Comparison of ENCODE assay signal across 9 cellular contexts in the genomic region with DNA sequence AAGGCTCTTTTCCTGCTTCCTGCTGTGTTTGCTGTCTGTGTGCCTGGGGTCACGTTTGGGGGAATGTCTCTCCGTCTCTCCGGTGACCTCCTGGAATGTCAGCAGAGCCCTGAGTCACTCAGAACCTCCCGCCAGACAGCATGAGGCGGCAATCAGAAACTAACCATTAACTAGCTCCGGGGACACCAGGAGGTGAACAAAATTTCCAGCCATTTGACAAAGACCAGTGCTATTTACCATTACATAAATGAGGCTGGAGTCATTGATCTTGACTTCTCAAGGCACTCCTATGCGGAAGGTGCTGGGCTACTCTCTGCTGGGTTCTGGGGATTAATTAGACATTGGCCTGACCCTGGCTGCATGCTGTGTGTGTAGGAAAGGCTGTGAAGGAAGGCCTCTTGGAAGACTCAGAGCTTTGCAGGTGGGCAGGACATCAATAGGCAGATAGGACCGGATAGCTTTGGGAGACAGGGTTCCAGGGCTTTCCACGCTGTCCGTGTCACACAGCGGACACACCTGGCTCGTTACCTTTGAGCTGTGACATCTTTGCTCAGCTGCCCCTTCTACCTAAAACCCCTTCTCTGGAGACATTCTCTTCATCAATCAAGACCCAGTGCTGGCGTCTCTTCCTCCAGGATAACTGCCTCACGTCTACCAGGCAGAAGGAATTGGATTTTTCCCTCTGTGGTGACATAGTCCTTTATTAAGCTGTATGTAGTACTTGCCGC.
DNase-seq lines count a peak whose midpoint lies in the region; ATAC-seq and TF ChIP-seq lines count a peak whose summit lies in the region.
"Had no signal": no experiment of that assay in that cellular context is flagged by ENCODE, and none has a peak within 500 bp of the region (broad histone marks: within the 10 kb centered on the region; RNA-seq: fewer than 3 reads in every experiment).

No MANE protein-coding gene starts in this region.

- peak overlapping the region; percentile 58 for H2AK9ac ChIP-seq in IMR-90 (replicated peaks; ENCODE audit: low read depth, low read length, poor library complexity)

- H3K23ac ChIP-seq in IMR-90 (ENCODE audit: low read depth, low read length): no peak overlapping the region

- no peak for TF ChIP-seq POLR2A in IMR-90 (IDR thresholded peaks at IDR 0.05; ENCODE audit: low read depth, low read length)

- no peak overlapping the region for H3K9ac ChIP-seq in IMR-90 (ENCODE audit: low read depth, low read length)

- H4K91ac ChIP-seq in IMR-90 (ENCODE audit: insufficient read depth, low read depth, low read length): peak overlapping the region; percentile 78

- peaks cover 18% of the 10 kb centered on the region for H3K9me1 ChIP-seq in IMR-90 (ENCODE audit: insufficient read depth, low read length)

- WGBS in IMR-90 (ENCODE audit: extremely low coverage in 2 of 2, insufficient read length in 1 of 2), 2 experiments: 73% methylated on average over 5 of the region's 15 CpGs; no CpG with 5 or more reads in 1 of the 2 experiments

- no peak overlapping the region for H4K5ac ChIP-seq in IMR-90 (ENCODE audit: low read depth, low read length)

- intact Hi-C loops in IMR-90 (cut with micrococcal nuclease): no loop called here

- H2BK120ac ChIP-seq in IMR-90 (ENCODE audit: low read depth, low read length): peak overlapping the region; percentile 58

- no peak for TF ChIP-seq CTCF in IMR-90 (conservative IDR thresholded peaks at IDR 0.05; ENCODE audit: low read depth, low read length)
- no peak for TF ChIP-seq CTCF in mesothelial cell of epicardium (IDR thresholded peaks at IDR 0.05; ENCODE audit: unreplicated experiment)

- H3K27me3 ChIP-seq in IMR-90 (ENCODE audit: control insufficient read depth, insufficient read depth, low read length): no peaks in the 10 kb centered on the region

- H3K4me1 ChIP-seq in IMR-90 (ENCODE audit: control insufficient read depth, insufficient read depth, low read length): peaks cover 10% of the 10 kb centered on the region

- H3K27me3 Mint-ChIP-seq in mesothelial cell of epicardium (ENCODE audit: low read depth): no peaks in the 10 kb centered on the region

- POLR2A ChIA-PET in IMR-90 (lab: Charles Lee; ENCODE audit: unreplicated experiment): no interaction called here

- no peak overlapping the region for H3K4me3 ChIP-seq in IMR-90 (ENCODE audit: insufficient read depth, low read depth, low read length)

- no peaks in the 10 kb centered on the region for H3K9me3 ChIP-seq in IMR-90 (ENCODE audit: control insufficient read depth, insufficient read depth, low read length)

- H4K8ac ChIP-seq in IMR-90 (ENCODE audit: low read depth in 2 of 2, low read length in 2 of 2): peak overlapping the region; percentile 11 to 77; a peak in 3 of 4 replicates

- CTCF ChIA-PET in IMR-90 (lab: Yijun Ruan, JAX): interaction anchor here (1.4 to 1.5 kb wide), 2 partner anchors 24 to 122 kb away, joined by 4 read pairs; no protein-coding TSS in a partner anchor

- H2BK15ac ChIP-seq in IMR-90 (ENCODE audit: low read depth, low read length): peak overlapping the region; percentile 85; the same call in 2 of the 3 replicates

- peak overlapping the region; percentile 64 for H2BK20ac ChIP-seq in IMR-90 (ENCODE audit: low read depth, low read length)

- no peak overlapping the region for H3K4me3 Mint-ChIP-seq in mesothelial cell of epicardium

- in situ Hi-C loops in IMR-90 (cut with MboI; ENCODE audit: low sequenced_read_pairs): no loop called here

- peaks cover 2% of the 10 kb centered on the region for H3K36me3 Mint-ChIP-seq in mesothelial cell of epicardium

- peak overlapping the region; percentile 16; the same call in 1 of the 2 replicates for H3K18ac ChIP-seq in IMR-90 (ENCODE audit: low read depth, low read length)

- no peaks in the 10 kb centered on the region for H3K36me3 ChIP-seq in IMR-90 (ENCODE audit: control insufficient read depth, insufficient read depth, low read length)

- peak overlapping the region; percentile 4 for H3K27ac Mint-ChIP-seq in mesothelial cell of epicardium

- peak overlapping the region; percentile 47; the same call in 1 of the 2 replicates for H3K14ac ChIP-seq in IMR-90 (replicated peaks; ENCODE audit: low read depth, low read length)

- no TSS peak for BruUV-seq in IMR-90 (replicated peaks; lab: Mats Ljungman, UMichigan)

- peak overlapping the region; percentile 85 for H2AFZ ChIP-seq in IMR-90 (replicated peaks; ENCODE audit: low read length, poor library complexity)

- peak overlapping the region; percentile 2; the same call in 1 of the 2 replicates for H3K27ac ChIP-seq in IMR-90 (ENCODE audit: insufficient read depth, low read length)

- 0 out of 4 replicates have a peak, but pooled peaks cover 0 to 9% of the 10 kb centered on the region in 2 experiments for H3K79me1 ChIP-seq in IMR-90 (ENCODE audit: low read depth in 1 of 2, low read length in 2 of 2)

- no peak for TF ChIP-seq RAD21 in IMR-90 (IDR thresholded peaks at IDR 0.05; ENCODE audit: low read length)

- DNase-seq in Ammon's horn (ENCODE audit: low spot score) (peak; percentile 48), IMR-90 (peak; percentile 66), dermis blood vessel endothelial cell (peak; percentile 58), mesothelial cell of epicardium (ENCODE audit: low spot score in 2 of 2, unreplicated experiment in 2 of 2) (no peak), SHP77 treated with DMSO at 0.1 percent for 48 hours (lab: John Stamatoyannopoulos, UW) (no peak), cerebellum (ENCODE audit: low spot score) (no peak), putamen (ENCODE audit: low spot score) (no peak)
- DNase-seq: T1000 had no signal

- H4K20me1 ChIP-seq in IMR-90 (ENCODE audit: insufficient read depth, low read length): no peaks in the 10 kb centered on the region

- peak overlapping the region; percentile 46 for H2BK5ac ChIP-seq in IMR-90 (ENCODE audit: low read depth, low read length, poor library complexity, severe bottlenecking)

- H3K56ac ChIP-seq in IMR-90 (ENCODE audit: extremely low read depth, insufficient read depth, low read length): no peak overlapping the region

- H2AK5ac ChIP-seq in IMR-90 (ENCODE audit: low read depth, low read length): peak overlapping the region; percentile 94

- peaks cover 4% of the 10 kb centered on the region for H3K9me3 Mint-ChIP-seq in mesothelial cell of epicardium

- peak overlapping the region; percentile 11; the same call in 1 of the 2 replicates for H3K4me2 ChIP-seq in IMR-90 (ENCODE audit: low read depth, low read length)

- H3K4ac ChIP-seq in IMR-90 (ENCODE audit: low read depth, low read length): peak overlapping the region; percentile 58

- dilution Hi-C loops in IMR-90 (cut with HindIII; ENCODE audit: low sequenced_read_pairs, unreplicated experiment): no loop called here

- peaks cover 15% of the 10 kb centered on the region for H3K4me1 Mint-ChIP-seq in mesothelial cell of epicardium

- ATAC-seq in IMR-90 (ENCODE audit: low read depth) (peak; percentile 65), HG02852 (IDR thresholded peaks at IDR 0.05; ENCODE audit: unreplicated experiment) (no peak)

TF ChIP-seq in IMR-90, 13 proteins besides CTCF, POLR2A, EP300 and RAD21:
- TF ChIP-seq CEBPB (IDR thresholded peaks at IDR 0.05; ENCODE audit: low read depth, low read length) (no peak), CHD1 (IDR thresholded peaks at IDR 0.05; ENCODE audit: low read depth, low read length) (no peak), NFE2L2 (IDR thresholded peaks at IDR 0.05; ENCODE audit: low read depth, low read length) (peak; percentile 65), SMC3 (IDR thresholded peaks at IDR 0.05; ENCODE audit: low read depth, low read length) (no peak), MAZ (IDR thresholded peaks at IDR 0.05; ENCODE audit: borderline replicate concordance, low read depth, low read length) (no peak), FOS (IDR thresholded peaks at IDR 0.05; ENCODE audit: low read depth, low read length) (peak; percentile 30; the same call in 1 of the 2 replicates), MXI1 (IDR thresholded peaks at IDR 0.05; ENCODE audit: borderline replicate concordance, low read depth, low read length) (no peak; the same call in 1 of the 2 replicates), RFX5 (IDR thresholded peaks at IDR 0.05; ENCODE audit: low read depth, low read length) (no peak), RCOR1 (IDR thresholded peaks at IDR 0.05; ENCODE audit: insufficient replicate concordance, low read length) (no peak), BHLHE40 (IDR thresholded peaks at IDR 0.05; ENCODE audit: low read depth, low read length) (peak; percentile 82), MAFK (IDR thresholded peaks at IDR 0.05; ENCODE audit: low read depth, low read length) (no peak)
- TF ChIP-seq, protein P1, sequence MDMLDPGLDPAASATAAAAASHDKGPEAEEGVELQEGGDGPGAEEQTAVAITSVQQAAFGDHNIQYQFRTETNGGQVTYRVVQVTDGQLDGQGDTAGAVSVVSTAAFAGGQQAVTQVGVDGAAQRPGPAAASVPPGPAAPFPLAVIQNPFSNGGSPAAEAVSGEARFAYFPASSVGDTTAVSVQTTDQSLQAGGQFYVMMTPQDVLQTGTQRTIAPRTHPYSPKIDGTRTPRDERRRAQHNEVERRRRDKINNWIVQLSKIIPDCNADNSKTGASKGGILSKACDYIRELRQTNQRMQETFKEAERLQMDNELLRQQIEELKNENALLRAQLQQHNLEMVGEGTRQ (IDR thresholded peaks at IDR 0.05; ENCODE audit: low read depth, low read length): no peak
- TF ChIP-seq, protein P2, sequence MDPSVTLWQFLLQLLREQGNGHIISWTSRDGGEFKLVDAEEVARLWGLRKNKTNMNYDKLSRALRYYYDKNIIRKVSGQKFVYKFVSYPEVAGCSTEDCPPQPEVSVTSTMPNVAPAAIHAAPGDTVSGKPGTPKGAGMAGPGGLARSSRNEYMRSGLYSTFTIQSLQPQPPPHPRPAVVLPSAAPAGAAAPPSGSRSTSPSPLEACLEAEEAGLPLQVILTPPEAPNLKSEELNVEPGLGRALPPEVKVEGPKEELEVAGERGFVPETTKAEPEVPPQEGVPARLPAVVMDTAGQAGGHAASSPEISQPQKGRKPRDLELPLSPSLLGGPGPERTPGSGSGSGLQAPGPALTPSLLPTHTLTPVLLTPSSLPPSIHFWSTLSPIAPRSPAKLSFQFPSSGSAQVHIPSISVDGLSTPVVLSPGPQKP (IDR thresholded peaks at IDR 0.05; ENCODE audit: borderline replicate concordance, low read depth, low read length): no peak

Comparison
In these comparisons a context has a peak if more than half of its experiments do, and no peak if none do; other contexts are left out.
1. DNase-seq: peak in Ammon's horn (single experiment), IMR-90 (single experiment) and dermis blood vessel endothelial cell (single experiment); none in mesothelial cell of epicardium (0 of 2), SHP77 treated with DMSO at 0.1 percent for 48 hours (single experiment), cerebellum (single experiment) and putamen (single experiment).